In the genomic region with DNA sequence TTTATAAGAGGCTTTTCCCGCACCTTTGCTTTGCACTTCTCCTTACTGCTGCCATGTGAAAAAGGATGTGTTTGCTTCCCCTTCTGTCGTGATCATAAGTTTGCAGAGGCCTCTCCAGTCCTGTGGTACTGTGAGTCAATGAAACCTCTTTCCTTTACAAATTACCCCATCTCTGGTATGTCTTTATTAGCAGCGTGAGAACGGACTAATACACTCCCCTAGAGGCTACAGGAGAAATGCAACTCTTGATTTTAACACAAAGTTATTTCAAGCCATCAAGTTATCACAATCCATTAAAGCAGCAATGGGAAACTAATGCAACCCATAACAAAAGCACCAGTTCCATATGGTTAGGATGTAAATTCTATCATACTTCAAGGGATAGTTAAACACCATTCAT, we compare ENCODE assay signal across 13 cellular contexts.
"Had no signal": no experiment of that assay in that cellular context is flagged by ENCODE, and none has a peak within 500 bp of the region (broad histone marks: within the 10 kb centered on the region; RNA-seq: fewer than 3 reads in every experiment).

No MANE protein-coding gene starts in this region.

- H3K27me3 Mint-ChIP-seq: activated naive CD4-positive, alpha-beta T cell treated with anti-CD3 and anti-CD28 coated beads, Interleukin-2, amount 10 ng/mL, durations not matched to agents 7 days and 5 days; activated T-cell treated with anti-CD3 and anti-CD28 coated beads, Interleukin-2, amount 50 U/mL, for 24 hours; naive thymus-derived CD4-positive, alpha-beta T cell; stimulated activated naive CD8-positive, alpha-beta T cell treated with anti-CD3 and anti-CD28 coated beads, Interleukin-15, amount 100 ng/mL, for 72 hours had no signal

- H3K27ac Mint-ChIP-seq: activated naive CD4-positive, alpha-beta T cell treated with anti-CD3 and anti-CD28 coated beads, Interleukin-2, amount 10 ng/mL, durations not matched to agents 7 days and 5 days; activated T-cell treated with anti-CD3 and anti-CD28 coated beads, Interleukin-2, amount 50 U/mL, for 24 hours; naive thymus-derived CD4-positive, alpha-beta T cell; stimulated activated naive CD8-positive, alpha-beta T cell treated with anti-CD3 and anti-CD28 coated beads, Interleukin-15, amount 100 ng/mL, for 72 hours had no signal

- H3K4me3 Mint-ChIP-seq: activated naive CD4-positive, alpha-beta T cell treated with anti-CD3 and anti-CD28 coated beads, Interleukin-2, amount 10 ng/mL, durations not matched to agents 7 days and 5 days; activated T-cell treated with anti-CD3 and anti-CD28 coated beads, Interleukin-2, amount 50 U/mL, for 24 hours; naive thymus-derived CD4-positive, alpha-beta T cell; stimulated activated naive CD8-positive, alpha-beta T cell treated with anti-CD3 and anti-CD28 coated beads, Interleukin-15, amount 100 ng/mL, for 72 hours had no signal

- H3K27ac ChIP-seq: dorsolateral prefrontal cortex, pancreas, testis, upper lobe of left lung had no signal

- DNase-seq: activated CD4-positive, alpha-beta T cell treated with anti-CD3 and anti-CD28 coated beads, Interleukin-2, amount 50 U/mL, for 48 hours; activated CD4-positive, CD25-positive, alpha-beta regulatory T cell treated with anti-CD3 and anti-CD28 coated beads, Interleukin-2, amount 50 U/mL, for 72 hours; activated naive CD4-positive, alpha-beta T cell treated with anti-CD3 and anti-CD28 coated beads, Interleukin-2, amount 10 ng/mL, durations not matched to agents 7 days and 5 days; activated T-cell treated with anti-CD3 and anti-CD28 coated beads, Interleukin-2, amount 50 U/mL, for 24 hours; dorsolateral prefrontal cortex; erythroblast; mucosa of descending colon; naive thymus-derived CD4-positive, alpha-beta T cell; pancreas; stimulated activated CD4-positive, alpha-beta T cell treated with anti-CD3 and anti-CD28 coated beads, Interleukin-1b, Interleukin-23, amount 100 ng/mL, for 48 hours; stimulated activated naive CD8-positive, alpha-beta T cell treated with anti-CD3 and anti-CD28 coated beads, Interleukin-15, amount 100 ng/mL, for 72 hours; testis; upper lobe of left lung had no signal

- H3K4me3 ChIP-seq: dorsolateral prefrontal cortex, mucosa of descending colon, pancreas, testis, upper lobe of left lung had no signal

- H3K27me3 ChIP-seq: dorsolateral prefrontal cortex, pancreas, testis, upper lobe of left lung had no signal

- H3K9me3 ChIP-seq: pancreas, testis had no signal

- H3K4me1 Mint-ChIP-seq: activated naive CD4-positive, alpha-beta T cell treated with anti-CD3 and anti-CD28 coated beads, Interleukin-2, amount 10 ng/mL, durations not matched to agents 7 days and 5 days; stimulated activated naive CD8-positive, alpha-beta T cell treated with anti-CD3 and anti-CD28 coated beads, Interleukin-15, amount 100 ng/mL, for 72 hours had no signal

- H3K36me3 Mint-ChIP-seq: activated naive CD4-positive, alpha-beta T cell treated with anti-CD3 and anti-CD28 coated beads, Interleukin-2, amount 10 ng/mL, durations not matched to agents 7 days and 5 days; naive thymus-derived CD4-positive, alpha-beta T cell had no signal

- H3K4me1 ChIP-seq: pancreas, testis, upper lobe of left lung had no signal
